In the genomic region with DNA sequence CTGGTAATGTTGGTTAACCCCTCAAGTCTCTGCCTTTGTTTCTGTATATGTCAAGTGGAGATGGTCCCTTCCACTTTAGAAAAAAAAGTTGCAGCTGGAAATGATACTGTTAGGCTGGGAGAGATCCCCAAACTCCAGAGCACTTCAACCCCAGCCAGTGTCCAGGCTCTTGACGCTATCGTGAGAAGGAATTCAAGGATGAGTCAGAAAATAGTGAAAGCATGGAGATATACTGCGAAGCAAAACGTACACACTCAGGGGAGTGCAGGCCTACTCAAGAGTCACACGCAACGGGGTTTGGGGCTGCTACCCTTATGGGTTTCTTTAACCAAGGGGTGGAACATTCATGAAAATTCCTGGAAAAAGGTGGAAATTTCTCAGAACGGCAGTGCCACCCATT, we compare ENCODE assay signal across 19 cellular contexts. TPM values are rescaled to one million over a fixed set of nuclear protein-coding genes. Genes with fewer than 3 reads are reported as not detected.
DNase-seq lines count a peak whose midpoint lies in the region; ATAC-seq, FAIRE-seq and TF ChIP-seq lines count a peak whose summit lies in the region.
"Had no signal": no experiment of that assay in that cellular context is flagged by ENCODE, and none has a peak within 500 bp of the region (broad histone marks: within the 10 kb centered on the region; RNA-seq: fewer than 3 reads in every experiment).

No MANE protein-coding gene starts in this region.

- H3K27me3 ChIP-seq in K562 (ENCODE audit: control insufficient read depth in 2 of 2, insufficient read depth in 2 of 2, low read length in 2 of 2), result no peaks in the 10 kb centered on the region
- no peaks in the 10 kb centered on the region for H3K27me3 ChIP-seq in esophagus muscularis mucosa
- no peaks in the 10 kb centered on the region for H3K27me3 ChIP-seq in mesendoderm (ENCODE audit: insufficient read depth, low read length, poor library complexity)
- H3K27me3 ChIP-seq: BE2C had no signal

- no peak overlapping the region for H3K4me2 ChIP-seq in K562 (ENCODE audit: insufficient read depth, low read length)
- H3K4me2 ChIP-seq in mesendoderm (ENCODE audit: low read length), result no peak overlapping the region

- POLR2A ChIA-PET in K562 (lab: Yijun Ruan, JAX), result no interaction called here

- in situ Hi-C loops in K562 (cut with MboI), result no loop called here

- no peak for TF ChIP-seq RAD21 in K562 (CRISPR knock-in tag; conservative IDR thresholded peaks at IDR 0.05 in 1 of 2, IDR thresholded peaks at IDR 0.05 in 1 of 2)

- H4K20me1 ChIP-seq in K562 (replicated peaks; ENCODE audit: control insufficient read depth, insufficient read depth, low read length), result no peaks in the 10 kb centered on the region

- no peaks in the 10 kb centered on the region for H3K9me3 ChIP-seq in K562 (replicated peaks; ENCODE audit: control insufficient read depth, insufficient read depth, low read depth, low read length)
- H3K9me3 ChIP-seq in esophagus muscularis mucosa, result no peaks in the 10 kb centered on the region
- no peaks in the 10 kb centered on the region for H3K9me3 ChIP-seq in T-helper 17 cell (ENCODE audit: control insufficient read depth, low read length, poor library complexity, severe bottlenecking)
- H3K9me3 ChIP-seq: BE2C had no signal

- TF ChIP-seq EP300 in K562 (IDR thresholded peaks at IDR 0.05; ENCODE audit: low read length), result no peak
- TF ChIP-seq EP300 in esophagus muscularis mucosa (IDR thresholded peaks at IDR 0.05), result no peak

- peak overlapping the region; percentile 85 for H3K4ac ChIP-seq in mesendoderm (ENCODE audit: low read depth, low read length)

- peaks cover 5% of the 10 kb centered on the region for H3K36me3 Mint-ChIP-seq in T-helper 17 cell (ENCODE audit: low read depth)

- DNase-seq in K562 (ENCODE audit: extremely low read depth in 1 of 4, low spot score in 3 of 4) (no peak), esophagus muscularis mucosa (ENCODE audit: extremely low spot score) (peak; percentile 64), mesendoderm (no peak), T-helper 17 cell (no peak), HuH-7.5 (ENCODE audit: low spot score) (no peak), HT-29 (ENCODE audit: low spot score) (no peak), HK-2 (ENCODE audit: unreplicated experiment) (no peak)
- DNase-seq: BE2C; CD4-positive, alpha-beta memory T cell; DMS79; EL; GM23248 had no signal

- no peak for FAIRE-seq in K562 (lab: Jason Lieb, UNC)
- FAIRE-seq: A204.1, G401.6, GM12891, H54 had no signal

- no peaks in the 10 kb centered on the region for H3K9me1 ChIP-seq in K562 (ENCODE audit: control insufficient read depth, insufficient read depth, low read length)

- no TSS peak for BruUV-seq in K562 (replicated peaks; lab: Mats Ljungman, UMichigan)

- WGBS in K562 (ENCODE audit: insufficient coverage, low coverage, missing lambda C conversion rate), result 64% methylated on average over 7 of the region's 7 CpGs
- 93% methylated on average over 7 of the region's 7 CpGs for WGBS in esophagus muscularis mucosa
- no CpG with 5 or more reads among the region's 7 CpGs for WGBS in mesendoderm (ENCODE audit: extremely low coverage, insufficient coverage, low lambda C conversion rate)

- H3K56ac ChIP-seq in mesendoderm (ENCODE audit: low read length), result no peak overlapping the region

- H2BK120ac ChIP-seq in mesendoderm (ENCODE audit: low read depth, low read length), result no peak overlapping the region

- TF ChIP-seq POLR2A in K562 (conservative IDR thresholded peaks at IDR 0.05), result no peak
- TF ChIP-seq POLR2A in esophagus muscularis mucosa (IDR thresholded peaks at IDR 0.05; ENCODE audit: low read depth), result no peak

- peak overlapping the region; percentile 38 for H4K5ac ChIP-seq in mesendoderm (ENCODE audit: low read length)

- no peak overlapping the region for H3K9ac ChIP-seq in K562 (ENCODE audit: insufficient read depth in 1 of 2, low read depth in 2 of 2, low read length in 2 of 2)
- H3K9ac ChIP-seq in mesendoderm (ENCODE audit: low read length), result no peak overlapping the region
- H3K9ac ChIP-seq: GM23248 had no signal

- intact Hi-C loops in K562 (cut with micrococcal nuclease) (no loop called here), esophagus muscularis mucosa (cut with DNase I) (no loop called here)

- no peak overlapping the region for H2AFZ ChIP-seq in K562 (ENCODE audit: low read depth, low read length)
- H2AFZ ChIP-seq: GM23248 had no signal

- H2BK15ac ChIP-seq in mesendoderm (replicated peaks; ENCODE audit: low read depth), result no peak overlapping the region

- H3K4me1 ChIP-seq in K562 (replicated peaks in 1 of 2; ENCODE audit: control insufficient read depth in 2 of 2, insufficient read depth in 2 of 2, low read length in 2 of 2) (no peaks in the 10 kb centered on the region; a peak in 3 of 5 replicates), esophagus muscularis mucosa (no peaks in the 10 kb centered on the region), mesendoderm (ENCODE audit: control insufficient read depth, low read depth, low read length) (peaks cover 27% of the 10 kb centered on the region)

- no peak overlapping the region for H3K4me3 ChIP-seq in K562
- H3K4me3 ChIP-seq in esophagus muscularis mucosa, result no peak overlapping the region
- no peak overlapping the region for H3K4me3 ChIP-seq in mesendoderm (ENCODE audit: low read length)
- H3K4me3 ChIP-seq: GM23248 had no signal

- H3K4me1 Mint-ChIP-seq in T-helper 17 cell, result no peaks in the 10 kb centered on the region

- no peak overlapping the region for H2BK5ac ChIP-seq in mesendoderm (ENCODE audit: low read length)

- peak overlapping the region; percentile 83 for H3K18ac ChIP-seq in mesendoderm (ENCODE audit: low read length)

- H3K27me3 Mint-ChIP-seq in T-helper 17 cell, result no peaks in the 10 kb centered on the region
- H3K27me3 Mint-ChIP-seq: CD4-positive, alpha-beta memory T cell had no signal

- no peak for TF ChIP-seq CTCF in K562 (IDR thresholded peaks at IDR 0.05 in 2 of 3, conservative IDR thresholded peaks at IDR 0.05 in 1 of 3; ENCODE audit: insufficient read depth in 2 of 3, low read depth in 1 of 3, low read length in 3 of 3)
- TF ChIP-seq CTCF in esophagus muscularis mucosa (IDR thresholded peaks at IDR 0.05), result no peak

- H3K36me3 ChIP-seq in K562 (ENCODE audit: control insufficient read depth, insufficient read depth, low read length) (0 out of 3 replicates have a peak, but pooled peaks cover 3% of the 10 kb centered on the region), esophagus muscularis mucosa (peaks cover 0 to 13% (median 2%) of the 10 kb centered on the region in 4 donors), mesendoderm (ENCODE audit: control insufficient read depth, insufficient read depth, low read length) (no peaks in the 10 kb centered on the region)

- H4K8ac ChIP-seq in mesendoderm (ENCODE audit: low read depth, low read length), result no peak overlapping the region

- H3K79me2 ChIP-seq in K562 (ENCODE audit: control insufficient read depth, insufficient read depth, low read length), result no peaks in the 10 kb centered on the region
- no peaks in the 10 kb centered on the region for H3K79me2 ChIP-seq in mesendoderm (ENCODE audit: control insufficient read depth, insufficient read depth, low read length)

- ATAC-seq in K562 (no peak), T-helper 17 cell (no peak)
- ATAC-seq: HCT116 had no signal

- no peak overlapping the region for H3K4me3 Mint-ChIP-seq in T-helper 17 cell
- H3K4me3 Mint-ChIP-seq: CD4-positive, alpha-beta memory T cell had no signal

- H2AK5ac ChIP-seq in mesendoderm (ENCODE audit: low read length), result peak overlapping the region; percentile 65

- no peaks in the 10 kb centered on the region for H3K79me1 ChIP-seq in mesendoderm (ENCODE audit: low read length)

- H3K27ac Mint-ChIP-seq in T-helper 17 cell, result no peak overlapping the region
- H3K27ac Mint-ChIP-seq: CD4-positive, alpha-beta memory T cell had no signal

- no peak overlapping the region for H3K23ac ChIP-seq in mesendoderm (ENCODE audit: low read length)

- H3K27ac ChIP-seq in K562 (ENCODE audit: extremely low read depth, low read depth, low read length), result no peak overlapping the region
- no peak overlapping the region for H3K27ac ChIP-seq in esophagus muscularis mucosa (replicated peaks in 1 of 4)
- H3K27ac ChIP-seq in mesendoderm (ENCODE audit: low read depth, low read length), result no peak overlapping the region
- H3K27ac ChIP-seq: C4-2B, GM23248 had no signal

- CTCF ChIA-PET in K562 (lab: Yijun Ruan, JAX; ENCODE audit: low intra/inter-chr PET ratio), result no interaction called here

TF ChIP-seq in K562, 482 proteins besides CTCF, POLR2A, EP300 and RAD21:
- TF ChIP-seq, protein P1, sequence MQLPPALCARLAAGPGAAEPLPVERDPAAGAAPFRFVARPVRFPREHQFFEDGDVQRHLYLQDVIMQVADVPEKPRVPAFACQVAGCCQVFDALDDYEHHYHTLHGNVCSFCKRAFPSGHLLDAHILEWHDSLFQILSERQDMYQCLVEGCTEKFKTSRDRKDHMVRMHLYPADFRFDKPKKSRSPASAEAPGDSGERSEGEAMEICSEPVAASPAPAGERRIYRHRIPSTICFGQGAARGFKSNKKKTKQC (CRISPR knock-in tag; IDR thresholded peaks at IDR 0.05), result no peak
- TF ChIP-seq FOSL1 (tag; conservative IDR thresholded peaks at IDR 0.05), result peak; percentile 46; the same call in 1 of the 2 replicates

RNA-seq across cellular contexts. Expression of a gene that starts 24.9 kb away (rescaled TPM):
- not detected in 2 replicates for total RNA-seq in K562 (2011; cell fraction: chromatin; rRNA removed; ENCODE audit: low replicate concordance)
- total RNA-seq in K562 (2011; cell fraction: nucleolus; rRNA removed), result not detected in 2 replicates
- total RNA-seq in K562 (2011; cell fraction: nucleoplasm; rRNA removed), result not detected in 2 replicates
- total RNA-seq in K562 (2014; rRNA removed) (not detected in 2 replicates), K562 (2014; rRNA removed; fragmentation: Illumina TruSeq; extraction: Trizol) (not detected in 2 replicates), K562 (2015; rRNA removed; fragmentation: Illumina TruSeq; extraction: Trizol) (not detected in 2 replicates), K562 (2021) (not detected in 2 replicates), esophagus muscularis mucosa (not detected), T-helper 17 cell (not detected)
- polyA plus RNA-seq in K562 (2011; rRNA removed) (not detected in 2 replicates), K562 (2014; fragmentation: Illumina TruSeq; extraction: Trizol) (not detected in 2 replicates), K562 (2014; fragmentation: Nextera tagmentation; extraction: Ambion mirVana) (under 1 TPM in 1 of 2 experiments, not detected in 1; 0.03 TPM), K562 (2014; rRNA removed) (not detected in 2 replicates)
- polyA plus RNA-seq in K562 (2011; cell fraction: cytosol; rRNA removed), result not detected in 2 replicates
- polyA plus RNA-seq in K562 (2011; cell fraction: nucleus; rRNA removed), result not detected in 2 replicates
- polyA plus RNA-seq in K562 (2012), result 0.08 and 0.10 TPM in 2 replicates
- not detected in 2 replicates for polyA minus RNA-seq in K562 (2011; rRNA and poly(A)+ RNA removed)
- not detected in 2 replicates for polyA minus RNA-seq in K562 (2011; cell fraction: cytosol; rRNA and poly(A)+ RNA removed)
- polyA minus RNA-seq in K562 (2011; cell fraction: nucleus; rRNA and poly(A)+ RNA removed), result not detected in 2 replicates
- polyA plus RNA-seq in mesendoderm (2013, experiment 1 of 2), result not detected
- polyA plus RNA-seq in mesendoderm (2013, experiment 2 of 2), result not detected
- total RNA-seq in HT-29 (2014; rRNA removed; shearing (Covaris generic)), result not detected in 2 replicates
- total RNA-seq: CD4-positive, alpha-beta memory T cell; GM23248; HT1080 had no signal
- polyA plus RNA-seq: CD4-positive, alpha-beta memory T cell; GM23248 had no signal
